14 cellular contexts compared by ENCODE assay signal in the genomic region with DNA sequence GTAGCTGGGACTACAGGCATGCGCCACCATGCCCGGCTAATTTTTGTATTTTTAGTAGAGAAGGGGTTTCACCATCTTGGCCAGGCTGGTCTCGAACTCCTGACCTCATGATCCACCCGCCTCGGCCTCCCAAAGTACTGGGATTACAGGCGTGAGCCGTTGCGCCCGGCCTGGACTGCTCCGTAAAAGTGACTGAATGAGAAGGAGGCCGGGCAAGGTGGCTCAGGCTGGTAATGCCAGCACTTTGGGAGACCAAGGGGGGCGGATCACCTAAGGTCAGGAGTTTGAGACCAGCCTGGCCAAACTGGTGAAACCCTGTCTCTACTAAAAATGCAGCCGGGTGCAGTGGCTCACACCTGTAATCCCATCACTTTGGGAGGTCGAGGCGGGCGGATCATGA. TPM values are rescaled to one million over a fixed set of nuclear protein-coding genes. Genes with fewer than 3 reads are reported as not detected.
"Had no signal": no experiment of that assay in that cellular context is flagged by ENCODE, and none has a peak within 500 bp of the region (broad histone marks: within the 10 kb centered on the region; RNA-seq: fewer than 3 reads in every experiment).

No MANE protein-coding gene starts in this region.

RNA-seq across cellular contexts. Expression of a gene that starts 21.3 kb away (rescaled TPM):
- total RNA-seq: activated CD4-positive, alpha-beta memory T cell treated with anti-CD3 and anti-CD28 coated beads, Interleukin-2, amount 10 ng/mL, durations not matched to agents 7 days and 5 days; activated CD4-positive, alpha-beta T cell treated with anti-CD3 and anti-CD28 coated beads for 36 hours; activated CD4-positive, alpha-beta T cell treated with anti-CD3 and anti-CD28 coated beads, Interleukin-2, amount 10 ng/mL, durations not matched to agents 7 days and 5 days; activated CD8-positive, alpha-beta memory T cell treated with anti-CD3 and anti-CD28 coated beads, Interleukin-2, amount 10 ng/mL, durations not matched to agents 7 days and 5 days; activated CD8-positive, alpha-beta T cell treated with anti-CD3 and anti-CD28 coated beads, Interleukin-2, amount 10 ng/mL, durations not matched to agents 7 days and 5 days; activated naive CD8-positive, alpha-beta T cell treated with anti-CD3 and anti-CD28 coated beads, Interleukin-2, amount 10 ng/mL, durations not matched to agents 7 days and 5 days; activated T-helper 2 cell treated with anti-CD3 and anti-CD28 coated beads, Interferon-gamma antibody, Interleukin-2, Interleukin-4, amounts not matched to agents 10 μg/mL and 5 μg/mL and 100 μg/mL, durations not matched to agents 14 hours and 24 hours and 36 hours; ascending aorta; bronchial epithelial cell; cerebellum; T-helper 1 cell treated with Interleukin-12 subunit alpha and Interleukin-12 subunit beta and Interleukin-4 antibody, amounts not matched to agents 30 ng/mL and 1 ng/mL, for 36 hours; T-helper 17 cell; T-helper 2 cell treated with Interferon-gamma antibody and Interleukin-4, amounts not matched to agents 100 ng/mL and 5 ng/mL, for 36 hours; WTC11 had no signal
